1 cellular context compared by ENCODE assay signal in genomic region chr2:39124000-39124769, GRCh38.
A peak's percentile ranks its signal among the peaks of the same experiment; 100 is the strongest.
TF ChIP-seq lines count a peak whose summit lies in the region.

No MANE protein-coding gene starts in this region.

TF ChIP-seq in HepG2, 621 proteins besides CTCF, POLR2A, EP300 and RAD21 (continued from another document and continues in another):
- TF ChIP-seq TRAFD1 (CRISPR knock-in tag; IDR thresholded peaks at IDR 0.05; ENCODE audit: borderline replicate concordance) (0 out of 2 replicates have a peak, but pooled peaks have one; percentile 77), MNT (IDR thresholded peaks at IDR 0.05) (peak; percentile 71), SKIL (CRISPR knock-in tag; IDR thresholded peaks at IDR 0.05; ENCODE audit: borderline replicate concordance) (0 out of 2 replicates have a peak, but pooled peaks have one; percentile 69), PHB2 (IDR thresholded peaks at IDR 0.05; ENCODE audit: partially characterized antibody) (no peak), PLSCR1 (CRISPR knock-in tag; IDR thresholded peaks at IDR 0.05; ENCODE audit: borderline replicate concordance) (no peak; the same call in 1 of the 2 replicates), AFF4 (CRISPR knock-in tag; IDR thresholded peaks at IDR 0.05) (no peak; the same call in 1 of the 2 replicates), ZFP82 (CRISPR knock-in tag; IDR thresholded peaks at IDR 0.05; ENCODE audit: borderline replicate concordance) (peak; percentile 28; the same call in 1 of the 2 replicates), SMARCE1 (IDR thresholded peaks at IDR 0.05; ENCODE audit: borderline replicate concordance) (no peak), ZUFSP (CRISPR knock-in tag; IDR thresholded peaks at IDR 0.05; ENCODE audit: borderline replicate concordance) (no peak), ZNF891 (CRISPR knock-in tag; IDR thresholded peaks at IDR 0.05) (peak; percentile 97; the same call in 1 of the 2 replicates), AKAP8 (CRISPR knock-in tag; IDR thresholded peaks at IDR 0.05) (peak; percentile 88), KDM3A (CRISPR knock-in tag; IDR thresholded peaks at IDR 0.05; ENCODE audit: low read depth) (peak; percentile 98), SP5 (CRISPR knock-in tag; IDR thresholded peaks at IDR 0.05; ENCODE audit: borderline replicate concordance, low read depth) (peak; percentile 64), ZSCAN12 (CRISPR knock-in tag; IDR thresholded peaks at IDR 0.05) (peak; percentile 18; the same call in 1 of the 2 replicates), JUND (CRISPR knock-in tag; IDR thresholded peaks at IDR 0.05) (no peak; the same call in 1 of the 2 replicates), GABPA (IDR thresholded peaks at IDR 0.05; ENCODE audit: low read depth, low read length) (peak; percentile 86), GABPA (CRISPR knock-in tag; IDR thresholded peaks at IDR 0.05; ENCODE audit: low read depth) (peak; percentile 95), PHF8 (CRISPR knock-in tag; IDR thresholded peaks at IDR 0.05) (peak; percentile 75), FOSL2 (CRISPR knock-in tag; IDR thresholded peaks at IDR 0.05) (peak; percentile 75), DNMT3B (CRISPR knock-in tag; conservative IDR thresholded peaks at IDR 0.05) (no peak), TCF7L2 (IDR thresholded peaks at IDR 0.05; ENCODE audit: low read depth, low read length) (no peak), ESRRA (CRISPR knock-in tag; IDR thresholded peaks at IDR 0.05; ENCODE audit: low read depth) (peak; percentile 90; the same call in 1 of the 2 replicates), MXD3 (CRISPR knock-in tag; IDR thresholded peaks at IDR 0.05) (peak; percentile 90), ZNF367 (CRISPR knock-in tag; IDR thresholded peaks at IDR 0.05; ENCODE audit: borderline replicate concordance) (0 out of 2 replicates have a peak, but pooled peaks have one; percentile 45), ZBTB34 (CRISPR knock-in tag; IDR thresholded peaks at IDR 0.05) (peak; percentile 28; the same call in 1 of the 2 replicates), NCOA1 (CRISPR knock-in tag; IDR thresholded peaks at IDR 0.05) (peak; percentile 96; the same call in 1 of the 2 replicates), SNAPC4 (CRISPR knock-in tag; IDR thresholded peaks at IDR 0.05) (peak; percentile 70), BORCS8-MEF2B (CRISPR knock-in tag; IDR thresholded peaks at IDR 0.05) (no peak), POGZ (CRISPR knock-in tag; IDR thresholded peaks at IDR 0.05) (peak; percentile 97), SSRP1 (CRISPR knock-in tag; IDR thresholded peaks at IDR 0.05) (no peak), ZNF326 (CRISPR knock-in tag; IDR thresholded peaks at IDR 0.05; ENCODE audit: borderline replicate concordance) (no peak), ZNF10 (CRISPR knock-in tag; IDR thresholded peaks at IDR 0.05; ENCODE audit: borderline replicate concordance, low read depth) (no peak), ZNF572 (CRISPR knock-in tag; IDR thresholded peaks at IDR 0.05) (0 out of 2 replicates have a peak, but pooled peaks have one; percentile 19), ZNF333 (CRISPR knock-in tag; IDR thresholded peaks at IDR 0.05; ENCODE audit: borderline replicate concordance) (peak; percentile 97), ZSCAN30 (CRISPR knock-in tag; IDR thresholded peaks at IDR 0.05) (peak; percentile 66), ISL2 (CRISPR knock-in tag; IDR thresholded peaks at IDR 0.05) (peak; percentile 76; the same call in 1 of the 2 replicates), ZNF496 (CRISPR knock-in tag; IDR thresholded peaks at IDR 0.05; ENCODE audit: insufficient replicate concordance) (no peak), SRY (CRISPR knock-in tag; IDR thresholded peaks at IDR 0.05) (peak; percentile 85), THAP7 (CRISPR knock-in tag; IDR thresholded peaks at IDR 0.05) (peak; percentile 80; the same call in 1 of the 2 replicates), ZNF256 (CRISPR knock-in tag; conservative IDR thresholded peaks at IDR 0.05) (0 out of 2 replicates have a peak, but pooled peaks have one; percentile 30), MAZ (IDR thresholded peaks at IDR 0.05; ENCODE audit: borderline replicate concordance, low read depth, low read length) (peak; percentile 96), MAZ (CRISPR knock-in tag; IDR thresholded peaks at IDR 0.05; ENCODE audit: low read depth) (peak; percentile 99)
